9 cellular contexts compared by ENCODE assay signal in genomic region chr18:49819768-49820662, GRCh38. TPM values are rescaled to one million over a fixed set of nuclear protein-coding genes. Genes with fewer than 3 reads are reported as not detected.
DNase-seq lines count a peak whose midpoint lies in the region; ATAC-seq and TF ChIP-seq lines count a peak whose summit lies in the region.
"Had no signal": no experiment of that assay in that cellular context is flagged by ENCODE, and none has a peak within 500 bp of the region (broad histone marks: within the 10 kb centered on the region; RNA-seq: fewer than 3 reads in every experiment).

No MANE protein-coding gene starts in this region.

- H3K4me1 Mint-ChIP-seq in progenitor cell of endocrine pancreas (ENCODE audit: low read depth), result peaks cover 2% of the 10 kb centered on the region

- peak; percentile 7 for DNase-seq in A172 (ENCODE audit: low spot score)
- peak; percentile 7 for DNase-seq in RPMI7951 (ENCODE audit: low read depth)
- DNase-seq in amniotic epithelial cell (ENCODE audit: low read depth), result peak; percentile 51
- no peak for DNase-seq in dorsolateral prefrontal cortex
- DNase-seq in progenitor cell of endocrine pancreas (ENCODE audit: low spot score, unreplicated experiment), result no peak
- no peak for DNase-seq in omental fat pad (ENCODE audit: low spot score)

- H3K27ac Mint-ChIP-seq in progenitor cell of endocrine pancreas, result no peak overlapping the region

- H3K4me3 Mint-ChIP-seq in progenitor cell of endocrine pancreas (ENCODE audit: low read depth), result no peak overlapping the region
- H3K4me3 Mint-ChIP-seq: CD14-positive monocyte had no signal

- ATAC-seq in GM21619 (IDR thresholded peaks at IDR 0.05; ENCODE audit: unreplicated experiment), result peak; percentile 66
- no peak for ATAC-seq in omental fat pad (ENCODE audit: low FRiP score)
- no peak for ATAC-seq in HG02973 (IDR thresholded peaks at IDR 0.05; ENCODE audit: unreplicated experiment)

- no peaks in the 10 kb centered on the region for H3K9me3 Mint-ChIP-seq in progenitor cell of endocrine pancreas (ENCODE audit: low read depth)
- H3K9me3 Mint-ChIP-seq: CD14-positive monocyte had no signal

- intact Hi-C loops in dorsolateral prefrontal cortex (cut with DNase I), result loop anchor here in 1 of 2 donors (5.0 kb wide), 1 partner anchor 542 kb away; no protein-coding TSS in a partner anchor

- peaks cover 9% of the 10 kb centered on the region for H3K36me3 Mint-ChIP-seq in progenitor cell of endocrine pancreas (ENCODE audit: insufficient read depth)

- no peak for TF ChIP-seq CTCF in dorsolateral prefrontal cortex (IDR thresholded peaks at IDR 0.05 in 54 of 56, conservative IDR thresholded peaks at IDR 0.05 in 2 of 56; ENCODE audit: low read depth in 1 of 56, partially characterized antibody in 56 of 56)
- TF ChIP-seq CTCF in progenitor cell of endocrine pancreas (IDR thresholded peaks at IDR 0.05; ENCODE audit: unreplicated experiment), result no peak
- TF ChIP-seq CTCF in omental fat pad (IDR thresholded peaks at IDR 0.05), result no peak

- H3K27ac ChIP-seq in dorsolateral prefrontal cortex, result no peak overlapping the region

- no peaks in the 10 kb centered on the region for H3K27me3 ChIP-seq in dorsolateral prefrontal cortex

- no peaks in the 10 kb centered on the region for H3K27me3 Mint-ChIP-seq in progenitor cell of endocrine pancreas

- H3K4me3 ChIP-seq in dorsolateral prefrontal cortex, result no peak overlapping the region

RNA-seq across cellular contexts. Expression of gene ACAA2, which starts 6.7 kb away (rescaled TPM):
- total RNA-seq in A172 (2014; rRNA removed; shearing (Covaris generic)), result 56.9 and 61.0 TPM in 2 replicates
- 52.9 and 57.1 TPM in 2 replicates for total RNA-seq in RPMI7951 (2014; rRNA removed; shearing (Covaris generic))
- 10 to 100 TPM; 19.4 to 71.0 (median 31.6) TPM for total RNA-seq in dorsolateral prefrontal cortex
- 100 and 106 TPM in 2 replicates for total RNA-seq in progenitor cell of endocrine pancreas
- 100 to 1,000 TPM in 2 of 4 donors, 10 to 100 TPM in 2; 86.4 to 167 (median 112) TPM for total RNA-seq in omental fat pad

Comparison
In these comparisons a context has a peak if more than half of its experiments do, and no peak if none do; other contexts are left out.
1. DNase-seq: peak in A172 (single experiment), RPMI7951 (single experiment) and amniotic epithelial cell (single experiment); none in dorsolateral prefrontal cortex (0 of 10), progenitor cell of endocrine pancreas (single experiment) and omental fat pad (single experiment).